In the genomic region with DNA sequence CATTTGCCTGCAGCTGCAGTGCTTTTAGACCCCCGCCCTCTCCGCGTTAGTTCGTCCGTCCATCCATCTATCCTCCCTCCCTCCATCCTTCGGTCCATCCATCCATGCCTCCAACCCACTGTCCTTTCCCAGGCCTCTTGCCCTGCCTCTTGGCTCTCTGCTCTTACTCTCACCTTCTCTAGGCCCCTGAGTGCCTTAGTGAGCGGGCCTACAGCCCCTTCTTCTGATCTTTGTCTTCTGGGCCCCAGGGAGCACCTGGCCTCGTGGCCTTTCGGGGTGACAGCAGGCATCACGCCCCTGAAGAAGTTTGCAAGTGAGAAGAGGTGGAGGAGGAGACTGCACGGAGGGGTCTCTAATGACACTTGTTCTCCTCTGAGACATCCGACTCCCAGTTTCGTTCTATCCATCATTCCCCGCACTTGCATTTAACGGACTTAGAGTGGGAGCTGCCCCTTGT, we compare ENCODE assay signal across 8 cellular contexts. TPM values are rescaled to one million over a fixed set of nuclear protein-coding genes. Genes with fewer than 3 reads are reported as not detected.
DNase-seq lines count a peak whose midpoint lies in the region; ATAC-seq and TF ChIP-seq lines count a peak whose summit lies in the region.

No MANE protein-coding gene starts in this region.

- H3K27ac Mint-ChIP-seq in activated CD4-positive, alpha-beta T cell treated with anti-CD3 and anti-CD28 coated beads, Interleukin-2, amount 10 ng/mL, durations not matched to agents 7 days and 5 days, result peak overlapping the region; percentile 94
- peak overlapping the region; percentile 95 for H3K27ac Mint-ChIP-seq in activated naive CD8-positive, alpha-beta T cell
- H3K27ac Mint-ChIP-seq in immature natural killer cell, result peak overlapping the region; percentile 75 to 89 (median 86)

- H3K9me3 ChIP-seq in thoracic aorta, result no peaks in the 10 kb centered on the region

- peak overlapping the region; percentile 94 for H3K4me3 ChIP-seq in thoracic aorta

- TF ChIP-seq CTCF in thoracic aorta (IDR thresholded peaks at IDR 0.05), result no peak

- H3K27ac ChIP-seq in thoracic aorta, result no peak overlapping the region

- peak overlapping the region; percentile 89 for H3K4me3 Mint-ChIP-seq in activated CD4-positive, alpha-beta T cell treated with anti-CD3 and anti-CD28 coated beads, Interleukin-2, amount 10 ng/mL, durations not matched to agents 7 days and 5 days
- peak overlapping the region; percentile 98 for H3K4me3 Mint-ChIP-seq in activated naive CD8-positive, alpha-beta T cell
- H3K4me3 Mint-ChIP-seq in immature natural killer cell, result peak overlapping the region; percentile 86 to 97 (median 93)

- POLR2A ChIA-PET in activated CD4-positive, alpha-beta T cell treated with anti-CD3 and anti-CD28 coated beads, Interleukin-2, amount 10 ng/mL, durations not matched to agents 7 days and 5 days (lab: Charles Lee), result interaction anchor here (1.3 kb wide), 1 partner anchor 8 kb away, joined by 5 read pairs; no protein-coding TSS in a partner anchor

- peaks cover 15% of the 10 kb centered on the region for H3K36me3 Mint-ChIP-seq in activated CD4-positive, alpha-beta T cell treated with anti-CD3 and anti-CD28 coated beads, Interleukin-2, amount 10 ng/mL, durations not matched to agents 7 days and 5 days (ENCODE audit: low read depth)
- no peaks in the 10 kb centered on the region for H3K36me3 Mint-ChIP-seq in activated naive CD8-positive, alpha-beta T cell
- peaks cover 0 to 8% (median 0%) of the 10 kb centered on the region in 3 donors for H3K36me3 Mint-ChIP-seq in immature natural killer cell

- ATAC-seq in thoracic aorta (ENCODE audit: insufficient number of reproducible peaks, low FRiP score, low read depth), result no peak
- ATAC-seq in GM19324 (IDR thresholded peaks at IDR 0.05; ENCODE audit: low FRiP score, unreplicated experiment), result no peak
- no peak for ATAC-seq in HG02870 (IDR thresholded peaks at IDR 0.05; ENCODE audit: unreplicated experiment)
- ATAC-seq in GM18867 (IDR thresholded peaks at IDR 0.05; ENCODE audit: unreplicated experiment), result no peak

- H3K27me3 ChIP-seq in thoracic aorta (replicated peaks; ENCODE audit: insufficient read depth), result no peaks in the 10 kb centered on the region

- DNase-seq in activated CD4-positive, alpha-beta T cell treated with anti-CD3 and anti-CD28 coated beads, Interleukin-2, amount 10 ng/mL, durations not matched to agents 7 days and 5 days, result no peak
- no peak for DNase-seq in activated CD4-positive, alpha-beta T cell treated with anti-CD3 and anti-CD28 coated beads, Interleukin-2, amount 50 U/mL, for 4 hours
- DNase-seq in immature natural killer cell (no peak), thoracic aorta (ENCODE audit: low spot score) (no peak)

- H3K27me3 Mint-ChIP-seq in activated CD4-positive, alpha-beta T cell treated with anti-CD3 and anti-CD28 coated beads, Interleukin-2, amount 10 ng/mL, durations not matched to agents 7 days and 5 days, result peaks cover 11% of the 10 kb centered on the region
- no peaks in the 10 kb centered on the region for H3K27me3 Mint-ChIP-seq in activated naive CD8-positive, alpha-beta T cell
- peaks cover 2 to 13% (median 8%) of the 10 kb centered on the region in 3 donors for H3K27me3 Mint-ChIP-seq in immature natural killer cell (ENCODE audit: low read depth in 3 of 3)

- peaks cover 6 to 23% of the 10 kb centered on the region in 2 donors for H3K4me1 ChIP-seq in thoracic aorta (ENCODE audit: control insufficient read depth in 1 of 2, low read depth in 2 of 2)

- CTCF ChIA-PET in activated CD4-positive, alpha-beta T cell treated with anti-CD3 and anti-CD28 coated beads, Interleukin-2, amount 10 ng/mL, durations not matched to agents 7 days and 5 days (lab: Charles Lee), result interaction anchor here (1.4 to 43.6 kb wide), 3 partner anchors 10 to 40 kb away, joined by 4 to 1139 read pairs (median 35); a partner anchor contains a TSS

- H3K9me3 Mint-ChIP-seq in activated CD4-positive, alpha-beta T cell treated with anti-CD3 and anti-CD28 coated beads, Interleukin-2, amount 10 ng/mL, durations not matched to agents 7 days and 5 days, result no peaks in the 10 kb centered on the region
- H3K9me3 Mint-ChIP-seq in activated naive CD8-positive, alpha-beta T cell (ENCODE audit: low read depth), result no peaks in the 10 kb centered on the region
- no peaks in the 10 kb centered on the region for H3K9me3 Mint-ChIP-seq in immature natural killer cell

- H3K4me1 Mint-ChIP-seq in activated CD4-positive, alpha-beta T cell treated with anti-CD3 and anti-CD28 coated beads, Interleukin-2, amount 10 ng/mL, durations not matched to agents 7 days and 5 days, result peaks cover 40% of the 10 kb centered on the region
- peaks cover 35% of the 10 kb centered on the region for H3K4me1 Mint-ChIP-seq in activated naive CD8-positive, alpha-beta T cell (ENCODE audit: low read depth)
- H3K4me1 Mint-ChIP-seq in immature natural killer cell, result peaks cover 23 to 24% of the 10 kb centered on the region in 2 donors

- H3K36me3 ChIP-seq in thoracic aorta, result peaks cover 3% of the 10 kb centered on the region

RNA-seq across cellular contexts. Expression of a gene that starts 0.8 kb away (rescaled TPM):
- 10 to 100 TPM; 12.4 to 14.0 TPM for total RNA-seq in activated CD4-positive, alpha-beta T cell treated with anti-CD3 and anti-CD28 coated beads, Interleukin-2, amount 10 ng/mL, durations not matched to agents 7 days and 5 days
- 1 to 10 TPM in 2 of 3 donors, under 1 TPM in 1; 0.94 to 8.9 (median 4.1) TPM for polyA plus RNA-seq in immature natural killer cell
- total RNA-seq in thoracic aorta, result 1 to 10 TPM; 3.1 to 7.7 TPM

RNA-seq across cellular contexts. Expression of a gene that starts 9.3 kb away (rescaled TPM):
- total RNA-seq in activated CD4-positive, alpha-beta T cell treated with anti-CD3 and anti-CD28 coated beads, Interleukin-2, amount 10 ng/mL, durations not matched to agents 7 days and 5 days, result 10 to 100 TPM; 25.3 to 29.7 TPM
- 10 to 100 TPM in 2 of 3 donors, 1 to 10 TPM in 1; 8.8 to 20.3 (median 10.2) TPM for polyA plus RNA-seq in immature natural killer cell
- 10 to 100 TPM in 1 of 2 donors, 1 to 10 TPM in 1; 9.5 to 16.5 TPM for total RNA-seq in thoracic aorta

RNA-seq across cellular contexts. Expression of a gene that starts 18.2 kb away (rescaled TPM):
- total RNA-seq in activated CD4-positive, alpha-beta T cell treated with anti-CD3 and anti-CD28 coated beads, Interleukin-2, amount 10 ng/mL, durations not matched to agents 7 days and 5 days, result not detected
- polyA plus RNA-seq in immature natural killer cell, result under 1 TPM in 2 of 3 donors, not detected in 1; 0.08 to 0.28 TPM
- total RNA-seq in thoracic aorta, result 1 to 10 TPM; 4.2 to 6.1 TPM

RNA-seq across cellular contexts. Expression of a gene that starts 25.0 kb away (rescaled TPM):
- 1 to 10 TPM; 5.8 to 7.6 TPM for total RNA-seq in activated CD4-positive, alpha-beta T cell treated with anti-CD3 and anti-CD28 coated beads, Interleukin-2, amount 10 ng/mL, durations not matched to agents 7 days and 5 days
- polyA plus RNA-seq in immature natural killer cell, result 10 to 100 TPM in 1 of 3 donors, 1 to 10 TPM in 2; 3.6 to 12.5 (median 5.0) TPM
- total RNA-seq in thoracic aorta, result 10 to 100 TPM in 1 of 2 donors, 1 to 10 TPM in 1; 7.8 to 16.0 TPM

RNA-seq across cellular contexts. Expression of a gene that starts 55.1 kb away (rescaled TPM):
- under 1 TPM; 0.45 to 0.52 TPM for total RNA-seq in activated CD4-positive, alpha-beta T cell treated with anti-CD3 and anti-CD28 coated beads, Interleukin-2, amount 10 ng/mL, durations not matched to agents 7 days and 5 days
- polyA plus RNA-seq in immature natural killer cell, result not detected
- not detected for total RNA-seq in thoracic aorta

Comparison
In these comparisons a context has a peak if more than half of its experiments do, and no peak if none do; other contexts are left out.
1. RNA of a gene that starts 18.2 kb away (total RNA-seq): 4.2 to 6.1 TPM in thoracic aorta; not detected in activated CD4-positive, alpha-beta T cell treated with anti-CD3 and anti-CD28 coated beads, Interleukin-2, amount 10 ng/mL, durations not matched to agents 7 days and 5 days; every median in the first group is over 4 times any median in the second.
2. Peak in every context shown above with its lines, with median percentiles within 50 percentile points of each other: H3K27ac Mint-ChIP-seq and H3K4me3 Mint-ChIP-seq.